36 cellular contexts compared by ENCODE assay signal in genomic region chr11:130272336-130272735, GRCh38.
"Had no signal": no experiment of that assay in that cellular context is flagged by ENCODE, and none has a peak within 500 bp of the region (broad histone marks: within the 10 kb centered on the region; RNA-seq: fewer than 3 reads in every experiment).

No MANE protein-coding gene starts in this region.

- H3K4me3 ChIP-seq: cardiac muscle cell, Peyer's patch, SJSA1 had no signal

- ATAC-seq: activated T-cell treated with anti-CD3 and anti-CD28 coated beads, Interleukin-2, amount 50 U/mL, for 72 hours; activated T-helper 17 cell treated with anti-CD3 and anti-CD28 coated beads, Interleukin-2, amount 50 U/mL, for 72 hours; PC-3; SK-N-SH treated with all-trans-retinoic acid at 6 μM for 48 hours; T-cell had no signal

- H3K27me3 Mint-ChIP-seq: activated B cell treated with CpG ODN at 0.5 μM for 24 hours; activated CD4-positive, alpha-beta memory T cell treated with anti-CD3 and anti-CD28 coated beads, Interleukin-2, amount 10 ng/mL, durations not matched to agents 7 days and 5 days; activated naive CD8-positive, alpha-beta T cell treated with anti-CD3 and anti-CD28 coated beads for 36 hours; activated T-helper 17 cell treated with anti-CD3 and anti-CD28 coated beads, Interleukin-2, amount 50 U/mL, for 72 hours; central memory CD8-positive, alpha-beta T cell; T-cell had no signal

- DNase-seq: activated B cell treated with CpG ODN at 0.5 μM for 24 hours; activated CD4-positive, alpha-beta memory T cell treated with anti-CD3 and anti-CD28 coated beads, Interleukin-2, amount 10 ng/mL, durations not matched to agents 7 days and 5 days; activated CD4-positive, alpha-beta T cell treated with anti-CD3 and anti-CD28 coated beads for 1 hour; activated CD4-positive, alpha-beta T cell treated with anti-CD3 and anti-CD28 coated beads for 48 hours; activated effector memory CD4-positive, alpha-beta T cell treated with anti-CD3 and anti-CD28 coated beads, Interleukin-2, amount 50 U/mL, for 16 hours; activated naive CD4-positive, alpha-beta T cell; activated naive CD4-positive, alpha-beta T cell treated with anti-CD3 and anti-CD28 coated beads, Interleukin-2, amount 50 U/mL, for 16 hours; activated naive CD8-positive, alpha-beta T cell treated with anti-CD3 and anti-CD28 coated beads for 36 hours; activated T-cell treated with anti-CD3 and anti-CD28 coated beads, Interleukin-2, amount 50 U/mL, for 1 hour; activated T-cell treated with anti-CD3 and anti-CD28 coated beads, Interleukin-2, amount 50 U/mL, for 72 hours; amniotic stem cell; aorta; MM.1S; MV-4-11; NCI-H1092; NCI-H1436 treated with DMSO at 0.1 percent for 48 hours; NCI-H1694 treated with DMSO at 0.1 percent for 48 hours; NCI-H2029 treated with DMSO at 0.1 percent for 48 hours; NCI-H2107; NCI-H2171; NCI-H510A; NCI-H526; NCI-H748 treated with DMSO at 0.1 percent for 48 hours; NK-92 treated with Interleukin-12 subunit alpha and Interleukin-12 subunit beta, amount 100 ng/mL, for 24 hours; PC-3; Peyer's patch; RPMI8226; SHP77 treated with DMSO at 0.1 percent for 48 hours; T-cell; T-helper 2 cell; T-helper 9 cell had no signal

- H3K27ac Mint-ChIP-seq: activated CD4-positive, alpha-beta memory T cell treated with anti-CD3 and anti-CD28 coated beads, Interleukin-2, amount 10 ng/mL, durations not matched to agents 7 days and 5 days; activated naive CD8-positive, alpha-beta T cell treated with anti-CD3 and anti-CD28 coated beads for 36 hours; activated T-cell treated with anti-CD3 and anti-CD28 coated beads, Interleukin-2, amount 50 U/mL, for 72 hours; activated T-helper 17 cell treated with anti-CD3 and anti-CD28 coated beads, Interleukin-2, amount 50 U/mL, for 72 hours; T-cell had no signal

- H3K4me3 Mint-ChIP-seq: activated B cell treated with CpG ODN at 0.5 μM for 24 hours; activated CD4-positive, alpha-beta memory T cell treated with anti-CD3 and anti-CD28 coated beads, Interleukin-2, amount 10 ng/mL, durations not matched to agents 7 days and 5 days; activated naive CD8-positive, alpha-beta T cell treated with anti-CD3 and anti-CD28 coated beads for 36 hours; activated T-cell treated with anti-CD3 and anti-CD28 coated beads, Interleukin-2, amount 50 U/mL, for 72 hours; activated T-helper 17 cell treated with anti-CD3 and anti-CD28 coated beads, Interleukin-2, amount 50 U/mL, for 72 hours; central memory CD8-positive, alpha-beta T cell; T-cell had no signal

- H3K9me3 ChIP-seq: Peyer's patch, SJSA1 had no signal
